24 cellular contexts compared by ENCODE assay signal in genomic region chr11:78391424-78391823, GRCh38.
"Had no signal": no experiment of that assay in that cellular context is flagged by ENCODE, and none has a peak within 500 bp of the region (broad histone marks: within the 10 kb centered on the region; RNA-seq: fewer than 3 reads in every experiment).

No MANE protein-coding gene starts in this region.

- H3K9ac ChIP-seq: neural progenitor cell had no signal

- DNase-seq: activated CD4-positive, alpha-beta T cell treated with anti-CD3 and anti-CD28 coated beads for 1 hour; activated effector memory CD4-positive, alpha-beta T cell treated with Interleukin-2 at 50 U/mL for 16 hours; activated naive CD4-positive, alpha-beta T cell treated with Interleukin-2 at 50 U/mL for 16 hours; activated naive CD8-positive, alpha-beta T cell treated with anti-CD3 and anti-CD28 coated beads, Interleukin-2, amount 10 ng/mL, durations not matched to agents 7 days and 5 days; activated T-cell treated with anti-CD3 and anti-CD28 coated beads, Interleukin-2, amount 50 U/mL, for 48 hours; brain microvascular endothelial cell; effector memory CD8-positive, alpha-beta T cell; foreskin fibroblast; head of caudate nucleus; hippocampal formation; kidney; natural killer cell; stimulated activated CD4-positive, alpha-beta T cell treated with anti-CD3 and anti-CD28 coated beads, Interleukin-15, amount 100 ng/mL, for 24 hours; stimulated activated CD4-positive, alpha-beta T cell treated with anti-CD3 and anti-CD28 coated beads, Interleukin-2, amount 100 ng/mL, for 24 hours; stimulated activated naive CD4-positive, alpha-beta T cell treated with Interleukin-2 at 50 U/mL for 16 hours; T-helper 2 cell; testis; uterus had no signal

- H3K4me3 Mint-ChIP-seq: activated naive CD8-positive, alpha-beta T cell treated with anti-CD3 and anti-CD28 coated beads, Interleukin-2, amount 10 ng/mL, durations not matched to agents 7 days and 5 days; effector memory CD8-positive, alpha-beta T cell; natural killer cell; neural progenitor cell; type B pancreatic cell; WTC11 had no signal

- H3K27me3 Mint-ChIP-seq: type B pancreatic cell had no signal

- H3K36me3 ChIP-seq: ascending aorta, brain microvascular endothelial cell, neural progenitor cell, right atrium auricular region, uterus had no signal

- H3K27me3 ChIP-seq: ascending aorta, brain microvascular endothelial cell, neural progenitor cell, right atrium auricular region, testis, uterus had no signal

- H3K4me2 ChIP-seq: neural progenitor cell had no signal

- H3K9me3 Mint-ChIP-seq: activated naive CD8-positive, alpha-beta T cell treated with anti-CD3 and anti-CD28 coated beads, Interleukin-2, amount 10 ng/mL, durations not matched to agents 7 days and 5 days; effector memory CD8-positive, alpha-beta T cell; natural killer cell; WTC11 had no signal

- H3K27ac ChIP-seq: ascending aorta, brain microvascular endothelial cell, coronary artery, neural progenitor cell, right atrium auricular region, testis, uterus had no signal

- H3K9me3 ChIP-seq: ascending aorta, right atrium auricular region, testis, uterus had no signal

- H3K4me1 ChIP-seq: uterus had no signal

- ATAC-seq: effector memory CD8-positive, alpha-beta T cell; natural killer cell; WTC11 had no signal

- H3K27ac Mint-ChIP-seq: activated naive CD8-positive, alpha-beta T cell treated with anti-CD3 and anti-CD28 coated beads, Interleukin-2, amount 10 ng/mL, durations not matched to agents 7 days and 5 days; effector memory CD8-positive, alpha-beta T cell; natural killer cell; neural progenitor cell; type B pancreatic cell; WTC11 had no signal

- H3K4me3 ChIP-seq: ascending aorta, coronary artery, neural progenitor cell, right atrium auricular region, testis, uterus had no signal

- H2AFZ ChIP-seq: neural progenitor cell had no signal

- FAIRE-seq: kidney had no signal

- H3K36me3 Mint-ChIP-seq: natural killer cell, WTC11 had no signal
